Comparison of ENCODE assay signal across 10 cellular contexts in the genomic region with DNA sequence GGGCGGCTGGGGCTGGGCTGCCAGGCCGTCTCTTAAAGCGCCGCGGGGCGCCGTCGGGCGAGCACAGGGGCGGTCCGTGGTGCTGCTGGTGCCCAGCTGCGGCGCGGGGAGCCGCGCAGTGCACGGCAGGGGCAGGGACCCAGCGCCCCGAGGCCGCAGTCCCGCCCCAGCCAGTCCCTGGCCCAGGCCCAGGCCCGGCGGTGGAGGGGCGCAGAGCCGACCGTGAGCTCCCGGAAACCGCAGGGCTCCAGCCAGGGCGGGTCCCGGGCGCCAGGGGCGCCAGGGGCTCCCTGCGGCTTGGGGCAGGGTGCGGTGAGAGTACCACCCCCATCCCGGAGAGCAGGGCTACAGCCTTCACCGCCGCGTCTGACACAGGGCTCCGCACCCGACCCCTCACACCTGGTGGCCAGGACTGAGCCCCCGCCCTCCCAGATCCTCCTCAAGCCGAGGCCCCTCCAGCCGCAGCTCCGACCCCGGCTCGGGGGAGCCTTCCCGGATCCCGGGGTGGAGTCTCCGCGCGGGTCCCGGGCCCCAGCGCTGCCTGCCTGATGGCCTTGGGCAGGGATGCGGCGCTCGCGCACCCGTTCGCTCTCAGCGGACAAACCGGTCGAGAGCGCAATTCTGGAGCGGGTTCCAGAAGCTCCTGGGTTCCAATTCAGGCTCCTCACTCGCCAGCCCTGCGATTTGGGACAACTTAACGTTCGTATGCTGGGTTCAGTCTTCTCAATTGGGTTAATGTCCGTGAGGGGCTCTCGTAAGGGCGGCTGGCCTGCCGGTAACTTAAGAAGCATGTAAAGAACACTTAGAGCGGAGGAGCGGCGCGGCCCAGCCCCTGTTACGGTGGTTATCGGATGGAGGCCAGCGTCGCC. TPM values are rescaled to one million over a fixed set of nuclear protein-coding genes. Genes with fewer than 3 reads are reported as not detected.
DNase-seq lines count a peak whose midpoint lies in the region; ATAC-seq and TF ChIP-seq lines count a peak whose summit lies in the region.
"Not testable (repeated sequence)": the region's sequence is repeated elsewhere in the genome, so short reads cannot be mapped to it uniquely, and the experiment has no call there.
"Had no signal": no experiment of that assay in that cellular context is flagged by ENCODE, and none has a peak within 500 bp of the region (broad histone marks: within the 10 kb centered on the region; RNA-seq: fewer than 3 reads in every experiment).

No MANE protein-coding gene starts in this region.

- not testable (repeated sequence) for H3K79me2 ChIP-seq in ACC112 (ENCODE audit: control insufficient read depth, insufficient read depth, low read length, unreplicated experiment)

- intact Hi-C loops in IMR-90 (cut with micrococcal nuclease); left cardiac atrium (cut with DNase I): not testable (repeated sequence)

- not testable (repeated sequence) for H3K36me3 Mint-ChIP-seq in endodermal cell (ENCODE audit: low read depth)

- H2BK5ac ChIP-seq in IMR-90 (ENCODE audit: low read depth, low read length, poor library complexity, severe bottlenecking), result not testable (repeated sequence)

- not testable (repeated sequence) for BruUV-seq in IMR-90 (replicated peaks; lab: Mats Ljungman, UMichigan)

- H3K4me1 Mint-ChIP-seq in endodermal cell; stimulated activated naive CD8-positive, alpha-beta T cell treated with anti-CD3 and anti-CD28 coated beads, Interleukin-15, amount 100 ng/mL, for 72 hours: not testable (repeated sequence)

- DNase-seq in IMR-90; left cardiac atrium; left lobe of liver (ENCODE audit: low spot score); omental fat pad (ENCODE audit: low spot score); stimulated activated naive CD8-positive, alpha-beta T cell treated with anti-CD3 and anti-CD28 coated beads, Interleukin-15, amount 100 ng/mL, for 72 hours: not testable (repeated sequence)
- DNase-seq in adipocyte (ENCODE audit: low read depth) (peak; percentile 2), endodermal cell (peak; percentile 43)

- H3K9me3 ChIP-seq in IMR-90 (ENCODE audit: control insufficient read depth, insufficient read depth, low read length); adipocyte (ENCODE audit: control insufficient read depth, low read length); endodermal cell (ENCODE audit: control insufficient read depth, low read length): not testable (repeated sequence)

- H2BK15ac ChIP-seq in IMR-90 (ENCODE audit: low read depth, low read length), result not testable (repeated sequence)

- H3K23ac ChIP-seq in IMR-90 (ENCODE audit: low read depth, low read length), result not testable (repeated sequence)

- 5% methylated on average over 11 of the region's 80 CpGs; no CpG with 5 or more reads in 1 of the 2 experiments for WGBS in IMR-90 (ENCODE audit: extremely low coverage in 2 of 2, insufficient read length in 1 of 2), 2 experiments
- 0 to 8% methylated on average over 3 to 44 of the region's 80 CpGs for WGBS in endodermal cell (ENCODE audit: insufficient coverage in 1 of 2, insufficient read length in 1 of 2), 2 experiments

- not testable (repeated sequence) for H3K4me3 Mint-ChIP-seq in endodermal cell; stimulated activated naive CD8-positive, alpha-beta T cell treated with anti-CD3 and anti-CD28 coated beads, Interleukin-15, amount 100 ng/mL, for 72 hours

- not testable (repeated sequence) for H3K27me3 ChIP-seq in ACC112 (ENCODE audit: insufficient read depth, low read length); IMR-90 (ENCODE audit: control insufficient read depth, insufficient read depth, low read length); adipocyte (replicated peaks; ENCODE audit: control insufficient read depth, insufficient read depth, low read length); endodermal cell (ENCODE audit: control insufficient read depth, insufficient read depth, low read length, poor library complexity, severe bottlenecking)

- H3K4me1 ChIP-seq in ACC112 (ENCODE audit: control insufficient read depth, insufficient read depth, low read length, unreplicated experiment); IMR-90 (ENCODE audit: control insufficient read depth, insufficient read depth, low read length); adipocyte (ENCODE audit: control insufficient read depth, insufficient read depth, low read length); endodermal cell (ENCODE audit: control insufficient read depth, insufficient read depth, low read length): not testable (repeated sequence)

- H3K4me3 ChIP-seq in ACC112 (ENCODE audit: low read depth, low read length), result peak overlapping the region; percentile 63
- H3K4me3 ChIP-seq in IMR-90 (ENCODE audit: insufficient read depth, low read depth, low read length); adipocyte (ENCODE audit: low read length); endodermal cell (ENCODE audit: low read length): not testable (repeated sequence)

- CTCF ChIA-PET in IMR-90 (lab: Yijun Ruan, JAX), result not testable (repeated sequence)

- not testable (repeated sequence) for H3K36me3 ChIP-seq in ACC112 (ENCODE audit: insufficient read depth, low read length); IMR-90 (ENCODE audit: control insufficient read depth, insufficient read depth, low read length); adipocyte (ENCODE audit: control insufficient read depth, insufficient read depth, low read length, severe bottlenecking); endodermal cell (ENCODE audit: control insufficient read depth, insufficient read depth, low read length)

- H2AFZ ChIP-seq in ACC112 (ENCODE audit: low read length, unreplicated experiment); IMR-90 (replicated peaks; ENCODE audit: low read length, poor library complexity): not testable (repeated sequence)

- 0 out of 2 replicates have a peak overlapping the region, but pooled peaks have one; percentile 23 for H2BK120ac ChIP-seq in IMR-90 (ENCODE audit: low read depth, low read length)

- not testable (repeated sequence) for H3K14ac ChIP-seq in IMR-90 (replicated peaks; ENCODE audit: low read depth, low read length)

- H2BK20ac ChIP-seq in IMR-90 (ENCODE audit: low read depth, low read length), result not testable (repeated sequence)

- H4K5ac ChIP-seq in IMR-90 (ENCODE audit: low read depth, low read length), result not testable (repeated sequence)

- POLR2A ChIA-PET in IMR-90 (lab: Charles Lee; ENCODE audit: unreplicated experiment), result not testable (repeated sequence)

- H3K9me3 Mint-ChIP-seq in endodermal cell; stimulated activated naive CD8-positive, alpha-beta T cell treated with anti-CD3 and anti-CD28 coated beads, Interleukin-15, amount 100 ng/mL, for 72 hours: not testable (repeated sequence)

- not testable (repeated sequence) for H3K4ac ChIP-seq in IMR-90 (ENCODE audit: low read depth, low read length)

- H3K9me1 ChIP-seq in IMR-90 (ENCODE audit: insufficient read depth, low read length), result not testable (repeated sequence)

- not testable (repeated sequence) for TF ChIP-seq RAD21 in IMR-90 (IDR thresholded peaks at IDR 0.05; ENCODE audit: low read length)

- not testable (repeated sequence) for H3K27ac ChIP-seq in ACC112 (ENCODE audit: low read depth, low read length); IMR-90 (ENCODE audit: insufficient read depth, low read length); endodermal cell (ENCODE audit: low read depth, low read length)

- peak overlapping the region; percentile 70; the same call in 1 of the 2 replicates for H3K4me2 ChIP-seq in IMR-90 (ENCODE audit: low read depth, low read length)

- H3K9ac ChIP-seq in IMR-90 (ENCODE audit: low read depth, low read length); adipocyte (ENCODE audit: low read length); endodermal cell (ENCODE audit: extremely low read depth, low read length, poor library complexity, severe bottlenecking): not testable (repeated sequence)

- not testable (repeated sequence) for H2AK5ac ChIP-seq in IMR-90 (ENCODE audit: low read depth, low read length)

- peak; percentile 60 for ATAC-seq in IMR-90 (ENCODE audit: low read depth)
- ATAC-seq in left cardiac atrium, result peak; percentile 51 to 54
- peak; percentile 53 for ATAC-seq in left lobe of liver
- peak; percentile 45 for ATAC-seq in omental fat pad (ENCODE audit: low FRiP score)
- ATAC-seq in stimulated activated naive CD8-positive, alpha-beta T cell treated with anti-CD3 and anti-CD28 coated beads, Interleukin-15, amount 100 ng/mL, for 72 hours, result peak; percentile 33

- not testable (repeated sequence) for H3K27me3 Mint-ChIP-seq in endodermal cell (ENCODE audit: insufficient read depth); stimulated activated naive CD8-positive, alpha-beta T cell treated with anti-CD3 and anti-CD28 coated beads, Interleukin-15, amount 100 ng/mL, for 72 hours

- dilution Hi-C loops in IMR-90 (cut with HindIII; ENCODE audit: low sequenced_read_pairs, unreplicated experiment), result not testable (repeated sequence)

- H3K27ac Mint-ChIP-seq in endodermal cell; stimulated activated naive CD8-positive, alpha-beta T cell treated with anti-CD3 and anti-CD28 coated beads, Interleukin-15, amount 100 ng/mL, for 72 hours: not testable (repeated sequence)

- H3K18ac ChIP-seq in IMR-90 (ENCODE audit: low read depth, low read length), result not testable (repeated sequence)

- not testable (repeated sequence) for H2AK9ac ChIP-seq in IMR-90 (replicated peaks; ENCODE audit: low read depth, low read length, poor library complexity)

- not testable (repeated sequence) for H3K79me1 ChIP-seq in IMR-90 (ENCODE audit: low read depth in 1 of 2, low read length in 2 of 2)

- in situ Hi-C loops in IMR-90 (cut with MboI; ENCODE audit: low sequenced_read_pairs), result not testable (repeated sequence)

- TF ChIP-seq CTCF in IMR-90 (conservative IDR thresholded peaks at IDR 0.05; ENCODE audit: low read depth, low read length); endodermal cell (conservative IDR thresholded peaks at IDR 0.05); omental fat pad (IDR thresholded peaks at IDR 0.05): not testable (repeated sequence)

- H4K8ac ChIP-seq in IMR-90 (ENCODE audit: low read depth in 2 of 2, low read length in 2 of 2), result not testable (repeated sequence)

- H3K56ac ChIP-seq in IMR-90 (ENCODE audit: extremely low read depth, insufficient read depth, low read length), result not testable (repeated sequence)

- not testable (repeated sequence) for TF ChIP-seq POLR2A in IMR-90 (IDR thresholded peaks at IDR 0.05; ENCODE audit: low read depth, low read length)

- not testable (repeated sequence) for H4K20me1 ChIP-seq in IMR-90 (ENCODE audit: insufficient read depth, low read length)

- H4K91ac ChIP-seq in IMR-90 (ENCODE audit: insufficient read depth, low read depth, low read length), result not testable (repeated sequence)

RNA-seq across cellular contexts. Expression of a gene that starts 0.5 kb away (rescaled TPM):
- total RNA-seq in IMR-90 (2012; rRNA removed) (0.54 and 0.56 TPM in 2 replicates), endodermal cell (under 1 TPM; 0.26 to 0.33 TPM), left cardiac atrium (1 to 10 TPM; 1.6 to 3.8 TPM), left lobe of liver (0.83 TPM), omental fat pad (1 to 10 TPM in 3 of 4 donors, under 1 TPM in 1; 0.84 to 9.3 (median 1.4) TPM)
- polyA plus RNA-seq in IMR-90 (2012; rRNA removed), result 0.96 TPM in 2 replicates
- 0.12 and 0.34 TPM in 2 replicates for polyA plus RNA-seq in IMR-90 (2012; cell fraction: cytosol; rRNA removed)
- polyA plus RNA-seq in IMR-90 (2012; cell fraction: nucleus; rRNA removed; ENCODE audit: low replicate concordance), result 0.58 and 1.4 TPM in 2 replicates
- 0.11 TPM for polyA plus RNA-seq in endodermal cell (2013, experiment 1 of 2)
- 0.12 TPM for polyA plus RNA-seq in endodermal cell (2013, experiment 2 of 2)
- total RNA-seq: frontal cortex, myocyte had no signal
